ENCODE assay signal across 22 cellular contexts in the genomic region with DNA sequence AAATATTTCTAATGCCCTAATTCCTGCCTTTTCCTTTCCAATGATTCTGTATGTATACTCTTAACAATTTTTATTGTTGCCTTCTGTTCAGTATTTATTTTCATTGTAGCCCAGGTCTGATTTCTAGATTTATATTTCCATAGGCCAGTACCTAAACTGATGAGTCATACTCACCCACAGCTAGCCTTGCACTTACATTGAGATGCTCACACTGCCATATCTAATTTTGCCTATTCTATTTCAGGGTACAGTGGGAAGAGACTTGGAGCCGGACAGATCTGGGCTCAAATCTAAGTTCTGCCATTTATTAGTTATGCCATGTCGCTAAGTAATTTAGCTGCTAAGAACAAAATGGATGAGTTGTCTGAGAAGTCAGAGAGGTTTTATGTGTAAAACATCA.
A peak's percentile ranks its signal among the peaks of the same experiment; 100 is the strongest.
DNase-seq lines count a peak whose midpoint lies in the region; TF ChIP-seq lines count a peak whose summit lies in the region.
"Had no signal": no experiment of that assay in that cellular context is flagged by ENCODE, and none has a peak within 500 bp of the region (broad histone marks: within the 10 kb centered on the region; RNA-seq: fewer than 3 reads in every experiment).

No MANE protein-coding gene starts in this region.

- H3K9me3 Mint-ChIP-seq in progenitor cell of endocrine pancreas (ENCODE audit: low read depth) = peaks cover 5% of the 10 kb centered on the region
- H3K9me3 Mint-ChIP-seq: activated T-helper 2 cell treated with anti-CD3 and anti-CD28 coated beads, Interferon-gamma antibody, Interleukin-2, Interleukin-4, amounts not matched to agents 10 μg/mL and 5 μg/mL and 100 μg/mL, durations not matched to agents 14 hours and 24 hours and 36 hours; T-helper 2 cell treated with Interferon-gamma antibody and Interleukin-4, amounts not matched to agents 5 μg/mL and 100 μg/mL, for 36 hours had no signal

- H3K79me2 ChIP-seq in trophoblast cell (ENCODE audit: control insufficient read depth, insufficient read depth, low read length, poor library complexity) = no peaks in the 10 kb centered on the region

- H3K27me3 ChIP-seq in sigmoid colon (no peaks in the 10 kb centered on the region), trophoblast cell (ENCODE audit: insufficient read depth, low read length) (no peaks in the 10 kb centered on the region)
- H3K27me3 ChIP-seq: heart right ventricle, left lung had no signal

- H3K4me3 ChIP-seq in sigmoid colon (no peak overlapping the region), trophoblast cell (ENCODE audit: low read depth, low read length) (no peak overlapping the region)
- H3K4me3 ChIP-seq: GM12878, heart right ventricle, left lung, prostate gland, skin epidermis, thoracic aorta had no signal

- H2BK12ac ChIP-seq in trophoblast cell (ENCODE audit: low read length) = no peak overlapping the region

- no peak for TF ChIP-seq POLR2A in sigmoid colon (IDR thresholded peaks at IDR 0.05)

- no peak overlapping the region for H3K9ac ChIP-seq in trophoblast cell (ENCODE audit: low read length)

- H2AK5ac ChIP-seq in trophoblast cell (ENCODE audit: low read length) = no peak overlapping the region

- H3K27ac Mint-ChIP-seq in progenitor cell of endocrine pancreas = peak overlapping the region; percentile 49
- H3K27ac Mint-ChIP-seq: activated naive CD8-positive, alpha-beta T cell; activated T-helper 2 cell treated with anti-CD3 and anti-CD28 coated beads, Interferon-gamma antibody, Interleukin-2, Interleukin-4, amounts not matched to agents 10 μg/mL and 5 μg/mL and 100 μg/mL, durations not matched to agents 14 hours and 24 hours and 36 hours; CD8-positive, alpha-beta T cell; T-helper 2 cell treated with Interferon-gamma antibody and Interleukin-4, amounts not matched to agents 5 μg/mL and 100 μg/mL, for 36 hours; WTC11 had no signal

- H3K18ac ChIP-seq in trophoblast cell (ENCODE audit: low read length) = no peak overlapping the region

- no peaks in the 10 kb centered on the region for H3K4me1 ChIP-seq in sigmoid colon
- no peaks in the 10 kb centered on the region for H3K4me1 ChIP-seq in trophoblast cell (ENCODE audit: control insufficient read depth in 1 of 2, insufficient read depth in 2 of 2, low read length in 2 of 2)
- H3K4me1 ChIP-seq: left lung, prostate gland had no signal

- H3K36me3 Mint-ChIP-seq in progenitor cell of endocrine pancreas (ENCODE audit: insufficient read depth) = peaks cover 16% of the 10 kb centered on the region
- H3K36me3 Mint-ChIP-seq: WTC11 had no signal

- no peak overlapping the region for H3K23ac ChIP-seq in trophoblast cell (ENCODE audit: low read length)

- no peak overlapping the region for H3K4ac ChIP-seq in trophoblast cell (ENCODE audit: low read depth, low read length)

- no peaks in the 10 kb centered on the region for H3K9me3 ChIP-seq in sigmoid colon
- no peaks in the 10 kb centered on the region for H3K9me3 ChIP-seq in trophoblast cell (ENCODE audit: insufficient read depth, low read depth, low read length)
- H3K9me3 ChIP-seq: heart right ventricle, left lung, prostate gland, thoracic aorta had no signal

- no peak for TF ChIP-seq EP300 in sigmoid colon (IDR thresholded peaks at IDR 0.05)

- intact Hi-C loops in sigmoid colon (cut with DNase I) = no loop called here

- no peak overlapping the region for H4K91ac ChIP-seq in trophoblast cell (ENCODE audit: low read depth, low read length)

- H3K27ac ChIP-seq in cingulate gyrus (ENCODE audit: low read depth, low read length) (peak overlapping the region; percentile 71), sigmoid colon (no peak overlapping the region), trophoblast cell (ENCODE audit: low read depth, low read length) (no peak overlapping the region)
- H3K27ac ChIP-seq: heart right ventricle, left lung, prostate gland, thoracic aorta had no signal

- H3K27me3 Mint-ChIP-seq in progenitor cell of endocrine pancreas = no peaks in the 10 kb centered on the region
- H3K27me3 Mint-ChIP-seq: activated naive CD8-positive, alpha-beta T cell had no signal

- H2AFZ ChIP-seq in trophoblast cell (ENCODE audit: insufficient read depth, low read length, poor library complexity) = no peak overlapping the region

- peaks cover 26% of the 10 kb centered on the region for H3K4me1 Mint-ChIP-seq in progenitor cell of endocrine pancreas (ENCODE audit: low read depth)
- H3K4me1 Mint-ChIP-seq: WTC11 had no signal

- no peak overlapping the region for H4K8ac ChIP-seq in trophoblast cell (ENCODE audit: low read depth, low read length)

- H3K4me3 Mint-ChIP-seq in progenitor cell of endocrine pancreas (ENCODE audit: low read depth) = no peak overlapping the region
- H3K4me3 Mint-ChIP-seq: activated naive CD8-positive, alpha-beta T cell; CD8-positive, alpha-beta T cell; T-helper 2 cell treated with Interferon-gamma antibody and Interleukin-4, amounts not matched to agents 5 μg/mL and 100 μg/mL, for 36 hours; WTC11 had no signal

- no peak overlapping the region for H3K14ac ChIP-seq in trophoblast cell (ENCODE audit: low read length)

- no peaks in the 10 kb centered on the region for H3K79me1 ChIP-seq in trophoblast cell (ENCODE audit: low read length)

- no peak overlapping the region for H2BK120ac ChIP-seq in trophoblast cell (ENCODE audit: insufficient read depth, low read length, poor library complexity)

- WGBS in sigmoid colon, 2 donors = 97 to 98% methylated on average over 2 of the region's 2 CpGs
- no CpG with 5 or more reads among the region's 2 CpGs for WGBS in trophoblast cell (ENCODE audit: extremely low coverage, insufficient coverage, insufficient read length)

- H2BK5ac ChIP-seq in trophoblast cell (ENCODE audit: low read depth, low read length, poor library complexity) = no peak overlapping the region

- H3K4me2 ChIP-seq in trophoblast cell (ENCODE audit: low read length) = no peak overlapping the region

- H4K12ac ChIP-seq in trophoblast cell (ENCODE audit: low read depth, low read length) = no peak overlapping the region

- TF ChIP-seq CTCF in progenitor cell of endocrine pancreas (IDR thresholded peaks at IDR 0.05; ENCODE audit: unreplicated experiment) (no peak), sigmoid colon (IDR thresholded peaks at IDR 0.05) (no peak)

- H3K36me3 ChIP-seq in sigmoid colon = no peaks in the 10 kb centered on the region
- no peaks in the 10 kb centered on the region for H3K36me3 ChIP-seq in trophoblast cell (ENCODE audit: control insufficient read depth in 1 of 2, insufficient read depth in 2 of 2, low read length in 2 of 2)
- H3K36me3 ChIP-seq: heart right ventricle, left lung, prostate gland, thoracic aorta had no signal

- DNase-seq in EH (ENCODE audit: low read depth) (peak; percentile 8), RPMI7951 (ENCODE audit: low read depth) (peak; percentile 35), progenitor cell of endocrine pancreas (ENCODE audit: low spot score, unreplicated experiment) (no peak), NCI-H69 (lab: John Stamatoyannopoulos, UW) (no peak), sigmoid colon (no peak), trophoblast cell (no peak), T-helper 2 cell (no peak)
- DNase-seq: CD8-positive, alpha-beta T cell; heart right ventricle; left lung; NCI-H2081; NCI-H446 treated with DMSO at 0.1 percent for 48 hours; stimulated activated CD4-positive, alpha-beta T cell treated with anti-CD3 and anti-CD28 coated beads, Interleukin-1b, Interleukin-23, amount 100 ng/mL, for 48 hours had no signal

Comparison
In these comparisons a context has a peak if more than half of its experiments do, and no peak if none do; other contexts are left out.
1. DNase-seq: peak in EH (single experiment) and RPMI7951 (single experiment); none in progenitor cell of endocrine pancreas (single experiment), NCI-H69 (single experiment), sigmoid colon (single experiment), trophoblast cell (0 of 2) and T-helper 2 cell (0 of 5).